ENCODE assay signal across 18 cellular contexts in genomic region chr19:5800361-5801270, GRCh38. TPM values are rescaled to one million over a fixed set of nuclear protein-coding genes. Genes with fewer than 3 reads are reported as not detected.
"Had no signal": no experiment of that assay in that cellular context is flagged by ENCODE, and none has a peak within 500 bp of the region (broad histone marks: within the 10 kb centered on the region; RNA-seq: fewer than 3 reads in every experiment).

No MANE protein-coding gene starts in this region.

- ATAC-seq: activated CD4-positive, alpha-beta T cell treated with anti-CD3 and anti-CD28 coated beads for 36 hours; activated CD8-positive, alpha-beta T cell treated with anti-CD3 and anti-CD28 coated beads for 36 hours; activated T-cell treated with anti-CD3 and anti-CD28 coated beads, Interleukin-2, amount 50 U/mL, for 4 hours; left lung; sciatic nerve; stimulated activated naive CD8-positive, alpha-beta T cell treated with anti-CD3 and anti-CD28 coated beads, Interleukin-15, Interleukin-2, amounts not matched to agents 100 U/mL and 50 U/mL, for 24 hours; T-helper 17 cell had no signal

- DNase-seq: activated CD4-positive, alpha-beta T cell treated with anti-CD3 and anti-CD28 coated beads for 36 hours; activated CD8-positive, alpha-beta T cell treated with anti-CD3 and anti-CD28 coated beads for 36 hours; activated effector memory CD4-positive, alpha-beta T cell treated with Interleukin-2 at 50 U/mL for 16 hours; activated naive CD4-positive, alpha-beta T cell treated with anti-CD3 and anti-CD28 coated beads, Interleukin-2, amount 50 U/mL, for 16 hours; activated T-cell treated with anti-CD3 and anti-CD28 coated beads, Interleukin-2, amount 50 U/mL, for 4 hours; erythroblast; left lung; nephron progenitor cell; stimulated activated naive CD8-positive, alpha-beta T cell treated with anti-CD3 and anti-CD28 coated beads, Interleukin-15, Interleukin-2, amounts not matched to agents 100 U/mL and 50 U/mL, for 24 hours; T-helper 17 cell; WERI-Rb-1 had no signal

- H3K36me3 ChIP-seq: left lung, prostate gland, suprapubic skin, WERI-Rb-1 had no signal

- H3K4me1 ChIP-seq: prostate gland had no signal

- H3K9me3 ChIP-seq: left lung, prostate gland, suprapubic skin had no signal

- H3K27ac ChIP-seq: left lung, prostate gland, suprapubic skin had no signal

- H3K4me3 ChIP-seq: left lung, prostate gland, suprapubic skin had no signal

RNA-seq across cellular contexts. Expression of gene NRTN, which starts 4.3 kb away (rescaled TPM):
- total RNA-seq: osteoblast, sciatic nerve had no signal
- polyA plus RNA-seq: keratinocyte had no signal

RNA-seq across cellular contexts. Expression of gene FUT6, which starts 38.9 kb away (rescaled TPM):
- total RNA-seq: activated CD4-positive, alpha-beta T cell treated with anti-CD3 and anti-CD28 coated beads for 36 hours; activated CD8-positive, alpha-beta T cell treated with anti-CD3 and anti-CD28 coated beads for 36 hours; activated T-cell treated with anti-CD3 and anti-CD28 coated beads, Interleukin-2, amount 50 U/mL, for 4 hours; cardiac septum; mesenteric fat pad; osteoblast; sciatic nerve; T-helper 17 cell had no signal
- polyA plus RNA-seq: keratinocyte had no signal

RNA-seq across cellular contexts. Expression of gene FUT3, which starts 50.6 kb away (rescaled TPM):
- total RNA-seq: activated CD4-positive, alpha-beta T cell treated with anti-CD3 and anti-CD28 coated beads for 36 hours; activated CD8-positive, alpha-beta T cell treated with anti-CD3 and anti-CD28 coated beads for 36 hours; cardiac septum; mesenteric fat pad; osteoblast; sciatic nerve had no signal
